Comparison of ENCODE assay signal across 14 cellular contexts in the genomic region with DNA sequence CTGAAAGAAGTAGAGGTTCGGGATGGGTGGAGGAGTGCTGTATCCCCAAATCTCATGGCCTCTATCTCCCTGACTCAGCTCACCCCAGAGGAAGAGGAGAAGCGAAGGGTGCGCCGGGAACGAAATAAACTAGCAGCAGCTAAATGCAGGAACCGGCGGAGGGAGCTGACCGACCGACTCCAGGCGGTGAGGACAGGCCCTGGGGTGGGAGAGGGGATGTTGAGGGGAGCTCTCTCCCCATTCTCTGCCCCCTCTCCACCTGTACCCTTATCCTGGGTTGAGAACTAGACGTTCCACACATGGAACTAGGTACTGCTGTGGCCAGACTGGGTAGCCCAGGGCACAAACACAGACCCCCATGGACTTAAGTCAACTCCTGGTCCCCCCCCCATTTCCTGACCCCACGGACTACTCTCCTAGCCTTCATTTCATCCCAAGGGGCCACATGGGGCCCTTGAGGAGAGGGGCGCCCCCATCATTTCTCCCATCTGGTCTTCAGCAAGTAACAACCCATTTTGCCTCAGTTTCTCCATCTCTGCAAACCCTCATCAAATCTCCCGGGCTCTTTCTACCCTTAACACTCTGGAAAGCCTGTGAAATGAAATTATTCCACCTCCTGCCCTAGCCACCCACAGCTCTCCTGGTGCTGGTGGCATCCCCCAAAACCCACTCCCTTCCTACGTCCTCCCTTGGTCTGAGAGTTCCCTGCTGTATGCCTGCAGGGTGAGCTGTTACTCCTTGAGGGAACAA. TPM values are rescaled to one million over a fixed set of nuclear protein-coding genes. Genes with fewer than 3 reads are reported as not detected.
DNase-seq lines count a peak whose midpoint lies in the region; ATAC-seq and TF ChIP-seq lines count a peak whose summit lies in the region.
"Had no signal": no experiment of that assay in that cellular context is flagged by ENCODE, and none has a peak within 500 bp of the region (broad histone marks: within the 10 kb centered on the region; RNA-seq: fewer than 3 reads in every experiment).

No MANE protein-coding gene starts in this region.

- H3K27ac Mint-ChIP-seq in CD14-positive monocyte (peak overlapping the region in 3 of 7 donors; percentile 63 to 97 (median 76)), HFFc6 (peak overlapping the region; percentile 93)
- H3K27ac Mint-ChIP-seq in natural killer cell treated with Interleukin-12 subunit alpha and Interleukin-12 subunit beta and Interleukin-15 and Interleukin-18, amount 100 ng/mL, for 72 hours: peak overlapping the region; percentile 21 to 30
- H3K27ac Mint-ChIP-seq: activated T-helper 2 cell treated with anti-CD3 and anti-CD28 coated beads, Interferon-gamma antibody, Interleukin-2, Interleukin-4, amounts not matched to agents 10 μg/mL and 5 μg/mL and 100 μg/mL, durations not matched to agents 14 hours and 24 hours and 36 hours had no signal

- H3K9me3 Mint-ChIP-seq in CD14-positive monocyte (peaks cover 10 to 59% (median 39%) of the 10 kb centered on the region in 7 donors), HFFc6 (peaks cover 64% of the 10 kb centered on the region)
- no peaks in the 10 kb centered on the region for H3K9me3 Mint-ChIP-seq in natural killer cell treated with Interleukin-12 subunit alpha and Interleukin-12 subunit beta and Interleukin-15 and Interleukin-18, amount 100 ng/mL, for 72 hours
- H3K9me3 Mint-ChIP-seq: activated T-helper 2 cell treated with anti-CD3 and anti-CD28 coated beads, Interferon-gamma antibody, Interleukin-2, Interleukin-4, amounts not matched to agents 10 μg/mL and 5 μg/mL and 100 μg/mL, durations not matched to agents 14 hours and 24 hours and 36 hours; stimulated activated naive CD8-positive, alpha-beta T cell treated with anti-CD3 and anti-CD28 coated beads, Interleukin-15, amount 100 ng/mL, for 72 hours had no signal

- intact Hi-C loops in CD14-positive monocyte (cut with micrococcal nuclease) (no loop called here), posterior cingulate gyrus (cut with DNase I) (no loop called here), left colon (cut with DNase I, micrococcal nuclease) (no loop called here)

- no peak for ATAC-seq in natural killer cell treated with Interleukin-12 subunit alpha and Interleukin-12 subunit beta and Interleukin-15 and Interleukin-18, amount 100 ng/mL, for 72 hours
- ATAC-seq in left colon: no peak
- ATAC-seq: left lung; stimulated activated naive CD8-positive, alpha-beta T cell treated with anti-CD3 and anti-CD28 coated beads, Interleukin-15, amount 100 ng/mL, for 72 hours had no signal

- peaks cover 72 to 87% (median 73%) of the 10 kb centered on the region in 3 donors for H3K27me3 Mint-ChIP-seq in CD14-positive monocyte (ENCODE audit: low read depth in 3 of 3)
- peaks cover 84% of the 10 kb centered on the region for H3K27me3 Mint-ChIP-seq in HFFc6 (ENCODE audit: insufficient read depth)
- H3K27me3 Mint-ChIP-seq in natural killer cell treated with Interleukin-12 subunit alpha and Interleukin-12 subunit beta and Interleukin-15 and Interleukin-18, amount 100 ng/mL, for 72 hours: peaks cover 6 to 7% of the 10 kb centered on the region in 2 donors

- peak overlapping the region; percentile 99 for H3K4me3 Mint-ChIP-seq in CD14-positive monocyte
- H3K4me3 Mint-ChIP-seq in HFFc6: peak overlapping the region; percentile 89
- H3K4me3 Mint-ChIP-seq in natural killer cell treated with Interleukin-12 subunit alpha and Interleukin-12 subunit beta and Interleukin-15 and Interleukin-18, amount 100 ng/mL, for 72 hours: peak overlapping the region; percentile 30

- no peak for DNase-seq in CD14-positive monocyte (ENCODE audit: low spot score)
- DNase-seq in HFFc6: no peak
- DNase-seq in central memory CD4-positive, alpha-beta T cell: peak; percentile 37
- DNase-seq in natural killer cell treated with Interleukin-12 subunit alpha and Interleukin-12 subunit beta and Interleukin-15 and Interleukin-18, amount 100 ng/mL, for 72 hours (ENCODE audit: low spot score): no peak
- no peak for DNase-seq in dermis blood vessel endothelial cell
- DNase-seq in posterior cingulate gyrus: no peak
- no peak for DNase-seq in NCI-H524 (lab: John Stamatoyannopoulos, UW)
- no peak for DNase-seq in left colon
- DNase-seq: activated CD4-positive, alpha-beta T cell treated with anti-CD3 and anti-CD28 coated beads for 1 hour; KBM-7; NCI-H510A treated with DMSO at 0.1 percent for 48 hours; stimulated activated naive CD8-positive, alpha-beta T cell treated with anti-CD3 and anti-CD28 coated beads, Interleukin-15, amount 100 ng/mL, for 72 hours had no signal

- H3K4me1 Mint-ChIP-seq in CD14-positive monocyte (peaks cover 43% of the 10 kb centered on the region), HFFc6 (ENCODE audit: low read depth) (peaks cover 73% of the 10 kb centered on the region)
- H3K4me1 Mint-ChIP-seq in natural killer cell treated with Interleukin-12 subunit alpha and Interleukin-12 subunit beta and Interleukin-15 and Interleukin-18, amount 100 ng/mL, for 72 hours (ENCODE audit: low read depth in 2 of 2): peaks cover 48 to 52% of the 10 kb centered on the region in 2 donors

- TF ChIP-seq CTCF in CD14-positive monocyte (IDR thresholded peaks at IDR 0.05) (no peak), HFFc6 (IDR thresholded peaks at IDR 0.05) (no peak)

- peaks cover 44 to 57% of the 10 kb centered on the region in 2 donors for H3K36me3 Mint-ChIP-seq in CD14-positive monocyte
- peaks cover 30% of the 10 kb centered on the region for H3K36me3 Mint-ChIP-seq in HFFc6 (ENCODE audit: low read depth)
- H3K36me3 Mint-ChIP-seq in natural killer cell treated with Interleukin-12 subunit alpha and Interleukin-12 subunit beta and Interleukin-15 and Interleukin-18, amount 100 ng/mL, for 72 hours: peaks cover 5% of the 10 kb centered on the region

RNA-seq across cellular contexts. Expression of a gene that starts 3.5 kb away (rescaled TPM):
- 10 to 100 TPM; 27.3 to 28.2 TPM for polyA plus RNA-seq in CD14-positive monocyte
- 10 to 100 TPM; 35.0 to 71.5 (median 62.9) TPM for total RNA-seq in HFFc6 (2021; fragmentation: NEBNext Ultra II Directional; extraction: Animal tissue kit (Norgen Biotek cat#: 25700))
- 10 to 100 TPM; 16.3 to 18.0 TPM for total RNA-seq in natural killer cell treated with Interleukin-12 subunit alpha and Interleukin-12 subunit beta and Interleukin-15 and Interleukin-18, amount 100 ng/mL, for 72 hours
- 0.65 and 23.8 TPM in 2 replicates for total RNA-seq in dermis blood vessel endothelial cell
- 10 to 100 TPM in 1 of 2 donors, 1 to 10 TPM in 1; 4.4 to 46.0 TPM for total RNA-seq in left colon

RNA-seq across cellular contexts. Expression of a gene that starts 25.6 kb away (rescaled TPM):
- polyA plus RNA-seq in CD14-positive monocyte: 1 to 10 TPM; 1.5 to 2.7 TPM
- 10 to 100 TPM; 10.3 to 21.3 (median 13.8) TPM for total RNA-seq in HFFc6 (2021; fragmentation: NEBNext Ultra II Directional; extraction: Animal tissue kit (Norgen Biotek cat#: 25700))
- 1 to 10 TPM; 5.9 to 7.8 TPM for total RNA-seq in natural killer cell treated with Interleukin-12 subunit alpha and Interleukin-12 subunit beta and Interleukin-15 and Interleukin-18, amount 100 ng/mL, for 72 hours
- total RNA-seq in dermis blood vessel endothelial cell: 9.0 and 10.2 TPM in 2 replicates
- total RNA-seq in left colon: 1 to 10 TPM; 3.4 to 6.1 TPM

RNA-seq across cellular contexts. Expression of a gene that starts 27.0 kb away (rescaled TPM):
- 1 to 10 TPM; 1.3 to 2.7 TPM for polyA plus RNA-seq in CD14-positive monocyte
- 1 to 10 TPM in 4 of 6 experiments, under 1 TPM in 2; 0.80 to 1.3 (median 1.1) TPM for total RNA-seq in HFFc6 (2021; fragmentation: NEBNext Ultra II Directional; extraction: Animal tissue kit (Norgen Biotek cat#: 25700))
- 1 to 10 TPM; 3.2 to 3.6 TPM for total RNA-seq in natural killer cell treated with Interleukin-12 subunit alpha and Interleukin-12 subunit beta and Interleukin-15 and Interleukin-18, amount 100 ng/mL, for 72 hours
- total RNA-seq in dermis blood vessel endothelial cell: 0.60 and 1.5 TPM in 2 replicates
- 1 to 10 TPM in 1 of 2 donors, under 1 TPM in 1; 0.37 to 1.6 TPM for total RNA-seq in left colon

RNA-seq across cellular contexts. Expression of a gene that starts 36.0 kb away (rescaled TPM):
- polyA plus RNA-seq in CD14-positive monocyte: 100 to 1,000 TPM; 132 to 144 TPM
- total RNA-seq in HFFc6 (2021; fragmentation: NEBNext Ultra II Directional; extraction: Animal tissue kit (Norgen Biotek cat#: 25700)): 100 to 1,000 TPM; 179 to 199 (median 185) TPM
- total RNA-seq in natural killer cell treated with Interleukin-12 subunit alpha and Interleukin-12 subunit beta and Interleukin-15 and Interleukin-18, amount 100 ng/mL, for 72 hours: 100 to 1,000 TPM; 447 to 589 TPM
- total RNA-seq in dermis blood vessel endothelial cell (93.9 and 101 TPM in 2 replicates), left colon (100 to 1,000 TPM; 218 to 260 TPM)

RNA-seq across cellular contexts. Expression of a gene that starts 47.6 kb away (rescaled TPM):
- 10 to 100 TPM; 62.2 to 74.6 TPM for polyA plus RNA-seq in CD14-positive monocyte
- 100 to 1,000 TPM; 106 to 129 (median 117) TPM for total RNA-seq in HFFc6 (2021; fragmentation: NEBNext Ultra II Directional; extraction: Animal tissue kit (Norgen Biotek cat#: 25700))
- total RNA-seq in natural killer cell treated with Interleukin-12 subunit alpha and Interleukin-12 subunit beta and Interleukin-15 and Interleukin-18, amount 100 ng/mL, for 72 hours: 10 to 100 TPM; 65.0 to 67.8 TPM
- total RNA-seq in dermis blood vessel endothelial cell (56.5 and 63.1 TPM in 2 replicates), left colon (10 to 100 TPM; 37.1 to 43.6 TPM)

Comparison
In these comparisons a context has a peak if more than half of its experiments do, and no peak if none do; other contexts are left out.
1. H3K4me3 Mint-ChIP-seq: peak in every context shown above with its lines; median percentile 99 in CD14-positive monocyte; 89 in HFFc6; 30 in natural killer cell treated with Interleukin-12 subunit alpha and Interleukin-12 subunit beta and Interleukin-15 and Interleukin-18, amount 100 ng/mL, for 72 hours.